In the genomic region with DNA sequence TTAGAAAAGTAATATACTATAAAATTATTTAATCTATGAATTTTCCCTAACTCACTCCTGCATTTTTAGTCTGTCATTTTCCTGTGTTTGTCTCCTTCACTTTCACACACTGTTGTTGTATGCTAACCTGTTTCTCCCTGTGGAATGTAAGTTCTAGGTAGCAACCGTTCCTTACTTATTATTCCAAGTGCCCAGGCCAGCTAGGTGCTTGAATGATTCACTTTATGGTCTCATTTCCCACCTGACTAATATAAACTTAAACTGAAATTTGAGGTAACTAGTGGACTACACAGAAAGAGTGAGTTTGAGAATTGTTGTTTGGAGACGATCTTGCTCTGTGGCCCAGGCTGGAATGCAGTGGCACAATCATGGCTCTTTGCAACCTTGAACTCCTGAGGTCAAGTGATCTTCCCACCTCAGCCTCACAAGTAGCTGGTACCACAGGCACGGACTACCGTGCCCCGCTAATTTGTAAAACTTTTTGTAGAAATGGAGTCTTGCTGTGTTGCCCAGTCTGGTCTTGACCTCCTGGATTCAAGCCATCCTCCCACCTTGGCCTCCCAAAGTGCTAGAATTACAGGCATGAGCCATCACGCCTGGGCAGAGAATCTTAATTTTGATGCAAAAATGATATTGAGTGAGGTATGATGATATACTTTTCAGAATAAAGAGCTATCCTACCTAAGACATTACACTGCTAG, we compare ENCODE assay signal across 2 cellular contexts.
TF ChIP-seq lines count a peak whose summit lies in the region.

No MANE protein-coding gene starts in this region.

TF ChIP-seq in A549, 52 proteins besides CTCF, POLR2A, EP300 and RAD21 (continued from another document):
- TF ChIP-seq CHD2 (IDR thresholded peaks at IDR 0.05; ENCODE audit: low read length, partially characterized antibody), result no peak
- TF ChIP-seq RCOR1 (IDR thresholded peaks at IDR 0.05; ENCODE audit: low read depth, low read length), result no peak
TF ChIP-seq in A549: peak in this region for 0.

TF ChIP-seq in GM23338, 12 proteins besides CTCF, POLR2A, EP300 and RAD21:
- TF ChIP-seq, protein P1, sequence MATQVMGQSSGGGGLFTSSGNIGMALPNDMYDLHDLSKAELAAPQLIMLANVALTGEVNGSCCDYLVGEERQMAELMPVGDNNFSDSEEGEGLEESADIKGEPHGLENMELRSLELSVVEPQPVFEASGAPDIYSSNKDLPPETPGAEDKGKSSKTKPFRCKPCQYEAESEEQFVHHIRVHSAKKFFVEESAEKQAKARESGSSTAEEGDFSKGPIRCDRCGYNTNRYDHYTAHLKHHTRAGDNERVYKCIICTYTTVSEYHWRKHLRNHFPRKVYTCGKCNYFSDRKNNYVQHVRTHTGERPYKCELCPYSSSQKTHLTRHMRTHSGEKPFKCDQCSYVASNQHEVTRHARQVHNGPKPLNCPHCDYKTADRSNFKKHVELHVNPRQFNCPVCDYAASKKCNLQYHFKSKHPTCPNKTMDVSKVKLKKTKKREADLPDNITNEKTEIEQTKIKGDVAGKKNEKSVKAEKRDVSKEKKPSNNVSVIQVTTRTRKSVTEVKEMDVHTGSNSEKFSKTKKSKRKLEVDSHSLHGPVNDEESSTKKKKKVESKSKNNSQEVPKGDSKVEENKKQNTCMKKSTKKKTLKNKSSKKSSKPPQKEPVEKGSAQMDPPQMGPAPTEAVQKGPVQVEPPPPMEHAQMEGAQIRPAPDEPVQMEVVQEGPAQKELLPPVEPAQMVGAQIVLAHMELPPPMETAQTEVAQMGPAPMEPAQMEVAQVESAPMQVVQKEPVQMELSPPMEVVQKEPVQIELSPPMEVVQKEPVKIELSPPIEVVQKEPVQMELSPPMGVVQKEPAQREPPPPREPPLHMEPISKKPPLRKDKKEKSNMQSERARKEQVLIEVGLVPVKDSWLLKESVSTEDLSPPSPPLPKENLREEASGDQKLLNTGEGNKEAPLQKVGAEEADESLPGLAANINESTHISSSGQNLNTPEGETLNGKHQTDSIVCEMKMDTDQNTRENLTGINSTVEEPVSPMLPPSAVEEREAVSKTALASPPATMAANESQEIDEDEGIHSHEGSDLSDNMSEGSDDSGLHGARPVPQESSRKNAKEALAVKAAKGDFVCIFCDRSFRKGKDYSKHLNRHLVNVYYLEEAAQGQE (IDR thresholded peaks at IDR 0.05; ENCODE audit: unreplicated experiment), result no peak
- TF ChIP-seq JUNB (IDR thresholded peaks at IDR 0.05; ENCODE audit: unreplicated experiment) (no peak), EZH2 (IDR thresholded peaks at IDR 0.05; ENCODE audit: low read depth, unreplicated experiment) (no peak), STAT1 (IDR thresholded peaks at IDR 0.05; ENCODE audit: unreplicated experiment) (no peak), ZNF331 (CRISPR knock-in tag; IDR thresholded peaks at IDR 0.05; ENCODE audit: low read depth) (no peak), EZH2phosphoT487 (IDR thresholded peaks at IDR 0.05; ENCODE audit: unreplicated experiment) (no peak), POLR2AphosphoS5 (IDR thresholded peaks at IDR 0.05; ENCODE audit: low read depth) (no peak), NANOG (IDR thresholded peaks at IDR 0.05; ENCODE audit: borderline replicate concordance) (no peak), ZNF114 (CRISPR knock-in tag; IDR thresholded peaks at IDR 0.05) (no peak), CREB1 (CRISPR knock-in tag; IDR thresholded peaks at IDR 0.05; ENCODE audit: low read depth) (no peak)
- TF ChIP-seq, protein P2, sequence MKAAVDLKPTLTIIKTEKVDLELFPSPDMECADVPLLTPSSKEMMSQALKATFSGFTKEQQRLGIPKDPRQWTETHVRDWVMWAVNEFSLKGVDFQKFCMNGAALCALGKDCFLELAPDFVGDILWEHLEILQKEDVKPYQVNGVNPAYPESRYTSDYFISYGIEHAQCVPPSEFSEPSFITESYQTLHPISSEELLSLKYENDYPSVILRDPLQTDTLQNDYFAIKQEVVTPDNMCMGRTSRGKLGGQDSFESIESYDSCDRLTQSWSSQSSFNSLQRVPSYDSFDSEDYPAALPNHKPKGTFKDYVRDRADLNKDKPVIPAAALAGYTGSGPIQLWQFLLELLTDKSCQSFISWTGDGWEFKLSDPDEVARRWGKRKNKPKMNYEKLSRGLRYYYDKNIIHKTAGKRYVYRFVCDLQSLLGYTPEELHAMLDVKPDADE (IDR thresholded peaks at IDR 0.05), result no peak
- TF ChIP-seq, protein P3, sequence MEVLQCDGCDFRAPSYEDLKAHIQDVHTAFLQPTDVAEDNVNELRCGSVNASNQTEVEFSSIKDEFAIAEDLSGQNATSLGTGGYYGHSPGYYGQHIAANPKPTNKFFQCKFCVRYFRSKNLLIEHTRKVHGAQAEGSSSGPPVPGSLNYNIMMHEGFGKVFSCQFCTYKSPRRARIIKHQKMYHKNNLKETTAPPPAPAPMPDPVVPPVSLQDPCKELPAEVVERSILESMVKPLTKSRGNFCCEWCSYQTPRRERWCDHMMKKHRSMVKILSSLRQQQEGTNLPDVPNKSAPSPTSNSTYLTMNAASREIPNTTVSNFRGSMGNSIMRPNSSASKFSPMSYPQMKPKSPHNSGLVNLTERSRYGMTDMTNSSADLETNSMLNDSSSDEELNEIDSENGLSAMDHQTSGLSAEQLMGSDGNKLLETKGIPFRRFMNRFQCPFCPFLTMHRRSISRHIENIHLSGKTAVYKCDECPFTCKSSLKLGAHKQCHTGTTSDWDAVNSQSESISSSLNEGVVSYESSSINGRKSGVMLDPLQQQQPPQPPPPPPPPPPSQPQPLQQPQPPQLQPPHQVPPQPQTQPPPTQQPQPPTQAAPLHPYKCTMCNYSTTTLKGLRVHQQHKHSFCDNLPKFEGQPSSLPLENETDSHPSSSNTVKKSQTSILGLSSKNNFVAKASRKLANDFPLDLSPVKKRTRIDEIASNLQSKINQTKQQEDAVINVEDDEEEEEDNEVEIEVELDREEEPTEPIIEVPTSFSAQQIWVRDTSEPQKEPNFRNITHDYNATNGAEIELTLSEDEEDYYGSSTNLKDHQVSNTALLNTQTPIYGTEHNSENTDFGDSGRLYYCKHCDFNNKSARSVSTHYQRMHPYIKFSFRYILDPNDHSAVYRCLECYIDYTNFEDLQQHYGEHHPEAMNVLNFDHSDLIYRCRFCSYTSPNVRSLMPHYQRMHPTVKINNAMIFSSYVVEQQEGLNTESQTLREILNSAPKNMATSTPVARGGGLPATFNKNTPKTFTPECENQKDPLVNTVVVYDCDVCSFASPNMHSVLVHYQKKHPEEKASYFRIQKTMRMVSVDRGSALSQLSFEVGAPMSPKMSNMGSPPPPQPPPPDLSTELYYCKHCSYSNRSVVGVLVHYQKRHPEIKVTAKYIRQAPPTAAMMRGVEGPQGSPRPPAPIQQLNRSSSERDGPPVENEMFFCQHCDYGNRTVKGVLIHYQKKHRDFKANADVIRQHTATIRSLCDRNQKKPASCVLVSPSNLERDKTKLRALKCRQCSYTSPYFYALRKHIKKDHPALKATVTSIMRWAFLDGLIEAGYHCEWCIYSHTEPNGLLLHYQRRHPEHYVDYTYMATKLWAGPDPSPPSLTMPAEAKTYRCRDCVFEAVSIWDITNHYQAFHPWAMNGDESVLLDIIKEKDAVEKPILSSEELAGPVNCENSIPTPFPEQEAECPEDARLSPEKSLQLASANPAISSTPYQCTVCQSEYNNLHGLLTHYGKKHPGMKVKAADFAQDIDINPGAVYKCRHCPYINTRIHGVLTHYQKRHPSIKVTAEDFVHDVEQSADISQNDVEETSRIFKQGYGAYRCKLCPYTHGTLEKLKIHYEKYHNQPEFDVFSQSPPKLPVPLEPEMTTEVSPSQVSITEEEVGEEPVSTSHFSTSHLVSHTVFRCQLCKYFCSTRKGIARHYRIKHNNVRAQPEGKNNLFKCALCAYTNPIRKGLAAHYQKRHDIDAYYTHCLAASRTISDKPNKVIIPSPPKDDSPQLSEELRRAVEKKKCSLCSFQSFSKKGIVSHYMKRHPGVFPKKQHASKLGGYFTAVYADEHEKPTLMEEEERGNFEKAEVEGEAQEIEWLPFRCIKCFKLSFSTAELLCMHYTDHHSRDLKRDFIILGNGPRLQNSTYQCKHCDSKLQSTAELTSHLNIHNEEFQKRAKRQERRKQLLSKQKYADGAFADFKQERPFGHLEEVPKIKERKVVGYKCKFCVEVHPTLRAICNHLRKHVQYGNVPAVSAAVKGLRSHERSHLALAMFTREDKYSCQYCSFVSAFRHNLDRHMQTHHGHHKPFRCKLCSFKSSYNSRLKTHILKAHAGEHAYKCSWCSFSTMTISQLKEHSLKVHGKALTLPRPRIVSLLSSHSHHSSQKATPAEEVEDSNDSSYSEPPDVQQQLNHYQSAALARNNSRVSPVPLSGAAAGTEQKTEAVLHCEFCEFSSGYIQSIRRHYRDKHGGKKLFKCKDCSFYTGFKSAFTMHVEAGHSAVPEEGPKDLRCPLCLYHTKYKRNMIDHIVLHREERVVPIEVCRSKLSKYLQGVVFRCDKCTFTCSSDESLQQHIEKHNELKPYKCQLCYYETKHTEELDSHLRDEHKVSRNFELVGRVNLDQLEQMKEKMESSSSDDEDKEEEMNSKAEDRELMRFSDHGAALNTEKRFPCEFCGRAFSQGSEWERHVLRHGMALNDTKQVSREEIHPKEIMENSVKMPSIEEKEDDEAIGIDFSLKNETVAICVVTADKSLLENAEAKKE (CRISPR knock-in tag; IDR thresholded peaks at IDR 0.05), result no peak
